ENCODE assay signal across 7 cellular contexts in the genomic region with DNA sequence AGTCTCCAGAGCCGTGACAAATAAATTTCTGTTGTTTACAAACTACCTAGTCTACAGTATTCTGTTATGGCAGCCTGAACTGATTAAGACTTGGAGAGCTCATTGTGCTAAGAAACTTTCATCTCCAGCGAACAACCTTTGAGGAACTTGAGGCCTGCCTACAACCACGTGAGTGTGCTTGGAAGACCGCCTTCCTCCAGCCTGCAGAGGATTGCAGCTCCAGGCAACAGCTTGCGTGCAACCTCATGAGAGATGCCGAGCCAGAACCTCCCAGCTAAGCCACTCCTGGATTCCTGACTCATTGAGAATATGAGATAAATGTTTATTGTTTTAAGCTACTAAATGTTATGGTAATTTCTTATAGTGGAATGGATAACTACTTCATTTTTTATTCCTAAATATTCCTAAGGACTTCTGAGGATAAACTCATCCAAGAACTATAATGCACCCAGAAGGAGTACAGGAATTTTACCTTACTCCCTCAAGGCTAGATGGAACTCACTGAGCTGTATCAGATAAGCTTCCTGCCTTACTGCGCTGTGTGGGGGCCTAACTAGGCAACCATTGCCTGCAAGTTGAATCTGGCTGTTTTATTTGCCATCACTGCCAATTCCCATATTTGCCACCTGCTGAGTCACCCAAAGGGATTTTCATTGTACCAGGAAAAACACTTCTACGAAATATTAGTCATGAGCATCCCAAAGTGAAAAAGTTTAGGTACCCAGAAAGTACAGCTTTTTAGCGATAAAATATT. TPM values are rescaled to one million over a fixed set of nuclear protein-coding genes. Genes with fewer than 3 reads are reported as not detected.
DNase-seq lines count a peak whose midpoint lies in the region; ATAC-seq and TF ChIP-seq lines count a peak whose summit lies in the region.

No MANE protein-coding gene starts in this region.

- no peaks in the 10 kb centered on the region for H3K9me3 ChIP-seq in MG63
- no peaks in the 10 kb centered on the region for H3K9me3 ChIP-seq in upper lobe of right lung

- H3K4me1 ChIP-seq in upper lobe of right lung, result no peaks in the 10 kb centered on the region

- peak; percentile 91 for ATAC-seq in upper lobe of right lung
- no peak for ATAC-seq in HG02870 (IDR thresholded peaks at IDR 0.05; ENCODE audit: unreplicated experiment)
- no peak for ATAC-seq in HG02763 (IDR thresholded peaks at IDR 0.05; ENCODE audit: unreplicated experiment)

- peak; percentile 99 for DNase-seq in MG63
- DNase-seq in choroid plexus epithelial cell (ENCODE audit: low read depth), result peak; percentile 97
- peak; percentile 79 for DNase-seq in medulla oblongata (ENCODE audit: extremely low spot score)
- DNase-seq in upper lobe of right lung, result peak; percentile 70
- no peak for DNase-seq in effector CD4-positive, alpha-beta T cell

- no peaks in the 10 kb centered on the region for H3K36me3 ChIP-seq in MG63
- no peaks in the 10 kb centered on the region for H3K36me3 ChIP-seq in upper lobe of right lung

- H3K4me3 ChIP-seq in MG63 (no peak overlapping the region), choroid plexus epithelial cell (ENCODE audit: low read depth, low read length) (peak overlapping the region; percentile 11), upper lobe of right lung (no peak overlapping the region)

- no peaks in the 10 kb centered on the region for H3K27me3 ChIP-seq in MG63
- H3K27me3 ChIP-seq in upper lobe of right lung, result no peaks in the 10 kb centered on the region

- no peak overlapping the region for H3K27ac ChIP-seq in upper lobe of right lung

- no peak for TF ChIP-seq CTCF in choroid plexus epithelial cell (conservative IDR thresholded peaks at IDR 0.05; ENCODE audit: low read depth, low read length)
- TF ChIP-seq CTCF in upper lobe of right lung (IDR thresholded peaks at IDR 0.05), result no peak

- intact Hi-C loops in upper lobe of right lung (cut with DNase I), result no loop called here

RNA-seq across cellular contexts. Expression of gene FAM177B, which starts 17.6 kb away (rescaled TPM):
- not detected in 2 replicates for total RNA-seq in MG63 (2014; rRNA removed; shearing (Covaris generic); ENCODE audit: low replicate concordance)
- 0.20 TPM for total RNA-seq in upper lobe of right lung

RNA-seq across cellular contexts. Expression of gene BROX, which starts 42.2 kb away (rescaled TPM):
- 56.0 and 102 TPM in 2 replicates for total RNA-seq in MG63 (2014; rRNA removed; shearing (Covaris generic); ENCODE audit: low replicate concordance)
- total RNA-seq in upper lobe of right lung, result 44.2 TPM

RNA-seq across cellular contexts. Expression of gene AIDA, which starts 42.3 kb away (rescaled TPM):
- total RNA-seq in MG63 (2014; rRNA removed; shearing (Covaris generic); ENCODE audit: low replicate concordance), result 33.9 and 63.8 TPM in 2 replicates
- total RNA-seq in upper lobe of right lung, result 91.3 TPM
